Comparison of ENCODE assay signal across 9 cellular contexts in the genomic region with DNA sequence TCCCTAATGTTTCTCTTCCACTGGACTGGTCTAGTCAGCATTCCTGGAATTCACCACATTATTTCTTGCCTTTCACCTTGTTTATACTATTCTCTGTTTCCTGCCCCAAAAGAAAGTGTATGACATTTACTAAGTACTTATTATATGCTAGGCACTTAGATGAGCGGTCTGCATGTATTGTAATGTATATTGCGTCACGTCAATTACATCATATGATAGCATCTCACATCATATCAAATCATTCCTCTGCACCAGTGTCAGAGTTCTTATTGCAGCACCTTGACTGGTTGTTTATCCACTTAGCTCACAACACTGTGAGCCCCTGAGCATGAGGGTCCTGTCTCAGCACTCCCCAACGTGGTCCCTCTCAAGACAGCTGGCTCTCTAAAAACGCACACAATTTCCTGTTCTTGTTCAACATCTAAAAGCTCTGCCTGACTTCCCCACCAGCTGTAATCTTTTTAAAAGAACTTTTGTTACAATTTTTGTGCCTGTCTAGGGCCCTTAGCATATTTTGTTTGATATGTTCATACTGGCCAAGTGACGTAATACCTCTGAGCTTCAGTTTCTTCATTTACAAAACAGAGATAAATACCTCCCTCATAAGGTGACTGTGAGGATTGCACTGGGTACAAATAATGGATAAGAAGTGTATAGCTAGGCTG. TPM values are rescaled to one million over a fixed set of nuclear protein-coding genes. Genes with fewer than 3 reads are reported as not detected.
DNase-seq lines count a peak whose midpoint lies in the region; ATAC-seq and TF ChIP-seq lines count a peak whose summit lies in the region.
"Had no signal": no experiment of that assay in that cellular context is flagged by ENCODE, and none has a peak within 500 bp of the region (broad histone marks: within the 10 kb centered on the region; RNA-seq: fewer than 3 reads in every experiment).

No MANE protein-coding gene starts in this region.

- H3K4me1 ChIP-seq in CD8-positive, alpha-beta memory T cell (ENCODE audit: insufficient read depth, low read length), result peaks cover 29% of the 10 kb centered on the region
- H3K4me1 ChIP-seq in HCT116 (ENCODE audit: control insufficient read depth in 1 of 2, insufficient read depth in 2 of 2, low read length in 2 of 2), result no peaks in the 10 kb centered on the region
- no peaks in the 10 kb centered on the region for H3K4me1 ChIP-seq in Panc1 (ENCODE audit: control insufficient read depth, insufficient read depth, low read length)
- H3K4me1 ChIP-seq in esophagus muscularis mucosa, result peaks cover 44 to 63% (median 61%) of the 10 kb centered on the region in 4 donors

- BruUV-seq in HCT116 (replicated peaks; lab: Mats Ljungman, UMichigan) (no TSS peak), Panc1 (replicated peaks; lab: Mats Ljungman, UMichigan) (no TSS peak)

- H3K36me3 Mint-ChIP-seq in CD8-positive, alpha-beta memory T cell, result no peaks in the 10 kb centered on the region
- H3K36me3 Mint-ChIP-seq in progenitor cell of endocrine pancreas (ENCODE audit: insufficient read depth), result no peaks in the 10 kb centered on the region

- POLR2A ChIA-PET in CD8-positive, alpha-beta memory T cell (lab: Charles Lee), result no interaction called here
- POLR2A ChIA-PET in HCT116 (lab: Charles Lee), result interaction anchor here (0.7 kb wide), 1 partner anchor 30 kb away, joined by 3 read pairs; no protein-coding TSS in a partner anchor
- POLR2A ChIA-PET in Panc1 (lab: Charles Lee), result interaction anchor here (0.7 kb wide), 1 partner anchor 37 kb away, joined by 3 read pairs; no protein-coding TSS in a partner anchor

- H3K79me2 ChIP-seq in HCT116 (ENCODE audit: insufficient read depth, low read length), result no peaks in the 10 kb centered on the region

- TF ChIP-seq CTCF in HCT116 (IDR thresholded peaks at IDR 0.05 in 2 of 3, conservative IDR thresholded peaks at IDR 0.05 in 1 of 3; ENCODE audit: borderline replicate concordance in 1 of 3, insufficient read depth in 1 of 3, low read depth in 2 of 3, low read length in 2 of 3) (peak; percentile 21 to 43 (median 37); a peak in 4 of 6 replicates), Panc1 (IDR thresholded peaks at IDR 0.05) (peak; percentile 48), esophagus muscularis mucosa (IDR thresholded peaks at IDR 0.05) (peak; percentile 32 to 47 (median 38)), progenitor cell of endocrine pancreas (IDR thresholded peaks at IDR 0.05; ENCODE audit: unreplicated experiment) (no peak)

- TF ChIP-seq RAD21 in HCT116 (IDR thresholded peaks at IDR 0.05; ENCODE audit: low read depth), result peak; percentile 58

- intact Hi-C loops in HCT116 (cut with micrococcal nuclease), result loop anchor here (1.0 kb wide), 1 partner anchor 78 kb away; no protein-coding TSS in a partner anchor
- intact Hi-C loops in Panc1 (cut with micrococcal nuclease; ENCODE audit: unreplicated experiment), result no loop called here
- intact Hi-C loops in esophagus muscularis mucosa (cut with DNase I), result no loop called here

- CTCF ChIA-PET in CD8-positive, alpha-beta memory T cell (lab: Charles Lee), result interaction anchor here (1.1 to 1.7 kb wide), 7 partner anchors 13 to 470 kb away, joined by 3 to 5 read pairs (median 4); a partner anchor contains a TSS
- CTCF ChIA-PET in HCT116 (lab: Charles Lee) (interaction anchor here (0.9 to 1.3 kb wide), 5 partner anchors 77 to 471 kb away, joined by 3 to 7 read pairs (median 5); a partner anchor contains a TSS), Panc1 (lab: Charles Lee) (interaction anchor here (0.5 to 1.1 kb wide), 5 partner anchors 12 to 1264 kb away, joined by 3 to 12 read pairs (median 4); no protein-coding TSS in a partner anchor)

- no peak for TF ChIP-seq EP300 in esophagus muscularis mucosa (IDR thresholded peaks at IDR 0.05)

- no peaks in the 10 kb centered on the region for H3K9me3 ChIP-seq in CD8-positive, alpha-beta memory T cell (ENCODE audit: low read length)
- no peaks in the 10 kb centered on the region for H3K9me3 ChIP-seq in HCT116 (ENCODE audit: control insufficient read depth in 1 of 2, insufficient read depth in 1 of 2, low read depth in 1 of 2, low read length in 2 of 2)
- H3K9me3 ChIP-seq in Panc1 (ENCODE audit: control insufficient read depth, insufficient read depth, low read depth, low read length), result no peaks in the 10 kb centered on the region
- H3K9me3 ChIP-seq in esophagus muscularis mucosa, result no peaks in the 10 kb centered on the region

- no peak overlapping the region for H3K4me3 ChIP-seq in CD8-positive, alpha-beta memory T cell (ENCODE audit: low read length)
- H3K4me3 ChIP-seq in HCT116 (replicated peaks in 1 of 2; ENCODE audit: low read depth in 1 of 2, low read length in 2 of 2) (no peak overlapping the region), Panc1 (ENCODE audit: low read depth in 2 of 2, low read length in 2 of 2) (no peak overlapping the region), esophagus muscularis mucosa (no peak overlapping the region)

- TF ChIP-seq POLR2A in HCT116 (IDR thresholded peaks at IDR 0.05; ENCODE audit: borderline replicate concordance, extremely low read depth, insufficient read depth, insufficient read length) (no peak), esophagus muscularis mucosa (IDR thresholded peaks at IDR 0.05; ENCODE audit: low read depth) (no peak)

- no peaks in the 10 kb centered on the region for H3K36me3 ChIP-seq in CD8-positive, alpha-beta memory T cell (ENCODE audit: insufficient read depth, low read length)
- no peaks in the 10 kb centered on the region for H3K36me3 ChIP-seq in HCT116 (ENCODE audit: control insufficient read depth in 1 of 2, insufficient read depth in 2 of 2, low read length in 2 of 2)
- H3K36me3 ChIP-seq in Panc1 (ENCODE audit: control insufficient read depth, insufficient read depth, low read length), result no peaks in the 10 kb centered on the region
- no peaks in the 10 kb centered on the region for H3K36me3 ChIP-seq in esophagus muscularis mucosa

- H3K9me3 Mint-ChIP-seq in CD8-positive, alpha-beta memory T cell, result no peaks in the 10 kb centered on the region
- H3K9me3 Mint-ChIP-seq in progenitor cell of endocrine pancreas (ENCODE audit: low read depth), result no peaks in the 10 kb centered on the region
- H3K9me3 Mint-ChIP-seq: neural crest cell had no signal

- H3K27ac Mint-ChIP-seq in CD8-positive, alpha-beta memory T cell, result peak overlapping the region in 5 of 8 donors; percentile 4 to 78 (median 28)
- H3K27ac Mint-ChIP-seq in progenitor cell of endocrine pancreas, result peak overlapping the region; percentile 8

- 66% methylated on average over 6 of the region's 6 CpGs for WGBS in esophagus muscularis mucosa

- no peaks in the 10 kb centered on the region for H3K27me3 Mint-ChIP-seq in CD8-positive, alpha-beta memory T cell
- H3K27me3 Mint-ChIP-seq in progenitor cell of endocrine pancreas, result peaks cover 5% of the 10 kb centered on the region

- no peaks in the 10 kb centered on the region for H3K9me2 ChIP-seq in HCT116 (ENCODE audit: insufficient read depth)

- peak in 2 of 5 donors; percentile 23 to 61 for DNase-seq in CD8-positive, alpha-beta memory T cell
- DNase-seq in HCT116 (ENCODE audit: low read depth, low spot score), result peak; percentile 8
- no peak for DNase-seq in Panc1 (ENCODE audit: low read depth, low spot score)
- DNase-seq in esophagus muscularis mucosa (ENCODE audit: extremely low spot score), result no peak
- no peak for DNase-seq in progenitor cell of endocrine pancreas (ENCODE audit: low spot score, unreplicated experiment)
- no peak for DNase-seq in NCI-H510A treated with DMSO at 0.1 percent for 48 hours (lab: John Stamatoyannopoulos, UW)
- DNase-seq in DMS153 treated with DMSO at 0.1 percent for 48 hours (lab: John Stamatoyannopoulos, UW; ENCODE audit: unreplicated experiment), result no peak

- ATAC-seq in HCT116 (peak; percentile 79), Panc1 (peak; percentile 69), GM21786 (IDR thresholded peaks at IDR 0.05; ENCODE audit: unreplicated experiment) (no peak)

- H3K27me3 ChIP-seq in CD8-positive, alpha-beta memory T cell (ENCODE audit: insufficient read depth, low read length, poor library complexity, severe bottlenecking), result no peaks in the 10 kb centered on the region
- H3K27me3 ChIP-seq in HCT116 (ENCODE audit: insufficient read depth, low read length) (0 out of 2 replicates have a peak, but pooled peaks cover 7% of the 10 kb centered on the region), Panc1 (ENCODE audit: control insufficient read depth, insufficient read depth, low read length) (no peaks in the 10 kb centered on the region), esophagus muscularis mucosa (no peaks in the 10 kb centered on the region)

- RAD21 ChIA-PET in HCT116 (lab: Charles Lee; ENCODE audit: low non-redundant PET in 1 of 2, low total read pairs in 2 of 2, uncharacterized antibody in 2 of 2, unreplicated experiment in 2 of 2), result interaction anchor here in 1 of 2 experiments (0.6 kb wide), 1 partner anchor 33 kb away, joined by 3 read pairs; no protein-coding TSS in a partner anchor

- H4K20me1 ChIP-seq in HCT116 (ENCODE audit: insufficient read depth), result no peaks in the 10 kb centered on the region

- H2AFZ ChIP-seq in HCT116 (ENCODE audit: low read depth, low read length, poor library complexity, severe bottlenecking), result no peak overlapping the region

- peaks cover 16 to 22% (median 20%) of the 10 kb centered on the region in 3 donors for H3K4me1 Mint-ChIP-seq in CD8-positive, alpha-beta memory T cell
- peaks cover 31% of the 10 kb centered on the region for H3K4me1 Mint-ChIP-seq in progenitor cell of endocrine pancreas (ENCODE audit: low read depth)

- H3K9ac ChIP-seq in HCT116 (ENCODE audit: low read length), result no peak overlapping the region

- H3K4me3 Mint-ChIP-seq in CD8-positive, alpha-beta memory T cell, result no peak overlapping the region
- H3K4me3 Mint-ChIP-seq in progenitor cell of endocrine pancreas (ENCODE audit: low read depth), result no peak overlapping the region

- no peak overlapping the region for H3K4me2 ChIP-seq in HCT116 (ENCODE audit: low read length)

- H3K27ac ChIP-seq in CD8-positive, alpha-beta memory T cell (ENCODE audit: low read depth, low read length), result no peak overlapping the region
- no peak overlapping the region for H3K27ac ChIP-seq in HCT116 (ENCODE audit: low read depth, low read length)
- no peak overlapping the region for H3K27ac ChIP-seq in Panc1 (ENCODE audit: low read length)
- H3K27ac ChIP-seq in esophagus muscularis mucosa (replicated peaks in 1 of 4), result peak overlapping the region; percentile 13 to 27 (median 22)

- in situ Hi-C loops in Panc1 (cut with HindIII; ENCODE audit: low pct_unique_long_range_greater_than_20kb, low sequenced_read_pairs), result no loop called here

TF ChIP-seq in HCT116, 20 proteins besides CTCF, POLR2A, EP300 and RAD21:
- peak; percentile 63; the same call in 1 of the 2 replicates for TF ChIP-seq CEBPB (IDR thresholded peaks at IDR 0.05; ENCODE audit: low read depth)
- no peak for TF ChIP-seq TCF7L2 (IDR thresholded peaks at IDR 0.05; ENCODE audit: borderline replicate concordance, extremely low read depth, insufficient read depth, insufficient read length)

RNA-seq across cellular contexts. Expression of a gene that starts 58.8 kb away (rescaled TPM):
- 10 to 100 TPM; 24.2 to 25.8 TPM for total RNA-seq in CD8-positive, alpha-beta memory T cell
- 3.4 TPM for polyA plus RNA-seq in CD8-positive, alpha-beta memory T cell
- total RNA-seq in HCT116 (2021; ENCODE audit: unreplicated experiment) (0.93 TPM), Panc1 (2021; ENCODE audit: unreplicated experiment) (7.6 TPM), esophagus muscularis mucosa (10 to 100 TPM; 14.5 to 25.9 (median 23.1) TPM), progenitor cell of endocrine pancreas (0.84 and 1.4 TPM in 2 replicates)
- polyA plus RNA-seq in HCT116 (2012), result 0.36 and 0.47 TPM in 2 replicates
- 2.8 TPM for polyA plus RNA-seq in Panc1 (2012; ENCODE audit: insufficient read length)

Comparison
In these comparisons a context has a peak if more than half of its experiments do, and no peak if none do; other contexts are left out.
1. H3K27ac ChIP-seq: peak in esophagus muscularis mucosa (4 of 4); none in CD8-positive, alpha-beta memory T cell (single experiment), HCT116 (single experiment) and Panc1 (single experiment).